Comparison of ENCODE assay signal across 8 cellular contexts in the genomic region with DNA sequence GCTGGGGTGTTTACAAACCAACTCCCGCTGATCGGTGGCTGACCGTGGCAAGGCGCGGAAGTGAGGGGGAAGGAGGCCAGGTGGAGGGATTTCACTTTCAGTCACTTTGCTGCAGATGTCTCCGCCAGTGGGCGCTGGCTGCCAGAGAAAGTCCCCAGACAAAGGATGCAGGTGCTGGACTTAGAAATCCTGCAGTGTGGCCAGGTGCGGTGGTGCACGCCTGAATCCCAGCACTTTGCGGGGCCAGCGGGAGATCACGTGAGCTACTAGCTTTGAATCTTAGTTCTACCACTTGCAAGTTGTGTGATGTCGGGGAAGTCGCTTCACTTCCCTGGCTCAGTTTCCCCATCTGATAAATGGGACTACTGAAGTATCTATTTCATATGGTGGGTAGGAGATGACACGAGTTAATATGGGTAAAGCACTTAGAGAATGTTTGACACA.
A peak's percentile ranks its signal among the peaks of the same experiment; 100 is the strongest.
DNase-seq lines count a peak whose midpoint lies in the region; ATAC-seq and TF ChIP-seq lines count a peak whose summit lies in the region.

No MANE protein-coding gene starts in this region.

- intact Hi-C loops in activated T-helper 1 cell treated with anti-CD3 and anti-CD28 coated beads, Interleukin-12 subunit alpha, Interleukin-12 subunit beta, Interleukin-2, Interleukin-4 antibody, amounts not matched to agents 30 ng/mL and 10 ng/mL and 1 ng/mL, durations not matched to agents 14 hours and 24 hours and 36 hours (cut with micrococcal nuclease) = loop anchor here (1.0 to 5.0 kb wide), 3 partner anchors 134 to 649 kb away; no protein-coding TSS in a partner anchor
- intact Hi-C loops in lower leg skin (cut with DNase I; ENCODE audit: low total_unique reads) = no loop called here

- no peak overlapping the region for H3K27ac Mint-ChIP-seq in activated T-helper 1 cell treated with anti-CD3 and anti-CD28 coated beads, Interleukin-12 subunit alpha, Interleukin-12 subunit beta, Interleukin-2, Interleukin-4 antibody, amounts not matched to agents 30 ng/mL and 10 ng/mL and 1 ng/mL, durations not matched to agents 14 hours and 24 hours and 36 hours
- H3K27ac Mint-ChIP-seq in stimulated activated effector memory CD8-positive, alpha-beta T cell treated with anti-CD3 and anti-CD28 coated beads, Interleukin-12 subunit alpha, Interleukin-12 subunit beta, amount 100 ng/mL, for 72 hours = no peak overlapping the region

- no peaks in the 10 kb centered on the region for H3K9me3 Mint-ChIP-seq in activated T-helper 1 cell treated with anti-CD3 and anti-CD28 coated beads, Interleukin-12 subunit alpha, Interleukin-12 subunit beta, Interleukin-2, Interleukin-4 antibody, amounts not matched to agents 30 ng/mL and 10 ng/mL and 1 ng/mL, durations not matched to agents 14 hours and 24 hours and 36 hours
- H3K9me3 Mint-ChIP-seq in stimulated activated effector memory CD8-positive, alpha-beta T cell treated with anti-CD3 and anti-CD28 coated beads, Interleukin-12 subunit alpha, Interleukin-12 subunit beta, amount 100 ng/mL, for 72 hours = no peaks in the 10 kb centered on the region

- TF ChIP-seq POLR2A in GM18505 (IDR thresholded peaks at IDR 0.05; ENCODE audit: borderline replicate concordance, extremely low read depth, insufficient read depth, insufficient read length) (no peak), lower leg skin (IDR thresholded peaks at IDR 0.05) (no peak)

- no peaks in the 10 kb centered on the region for H3K36me3 ChIP-seq in kidney epithelial cell (ENCODE audit: control insufficient read depth, insufficient read depth, low read length)

- H3K4me1 Mint-ChIP-seq in activated T-helper 1 cell treated with anti-CD3 and anti-CD28 coated beads, Interleukin-12 subunit alpha, Interleukin-12 subunit beta, Interleukin-2, Interleukin-4 antibody, amounts not matched to agents 30 ng/mL and 10 ng/mL and 1 ng/mL, durations not matched to agents 14 hours and 24 hours and 36 hours (ENCODE audit: low read depth) = peaks cover 7% of the 10 kb centered on the region
- H3K4me1 Mint-ChIP-seq in stimulated activated effector memory CD8-positive, alpha-beta T cell treated with anti-CD3 and anti-CD28 coated beads, Interleukin-12 subunit alpha, Interleukin-12 subunit beta, amount 100 ng/mL, for 72 hours = peaks cover 8% of the 10 kb centered on the region

- H3K36me3 Mint-ChIP-seq in activated T-helper 1 cell treated with anti-CD3 and anti-CD28 coated beads, Interleukin-12 subunit alpha, Interleukin-12 subunit beta, Interleukin-2, Interleukin-4 antibody, amounts not matched to agents 30 ng/mL and 10 ng/mL and 1 ng/mL, durations not matched to agents 14 hours and 24 hours and 36 hours (ENCODE audit: low read depth) = no peaks in the 10 kb centered on the region
- no peaks in the 10 kb centered on the region for H3K36me3 Mint-ChIP-seq in stimulated activated effector memory CD8-positive, alpha-beta T cell treated with anti-CD3 and anti-CD28 coated beads, Interleukin-12 subunit alpha, Interleukin-12 subunit beta, amount 100 ng/mL, for 72 hours

- no peak overlapping the region for H3K4me3 ChIP-seq in kidney epithelial cell (ENCODE audit: low read depth, low read length)
- no peak overlapping the region for H3K4me3 ChIP-seq in lower leg skin (ENCODE audit: low read depth, poor library complexity, severe bottlenecking)

- TF ChIP-seq CTCF in kidney epithelial cell (IDR thresholded peaks at IDR 0.05; ENCODE audit: insufficient read depth, low read length, poor library complexity, severe bottlenecking) (peak; percentile 64), lower leg skin (IDR thresholded peaks at IDR 0.05) (no peak)

- peak; percentile 15 for DNase-seq in NCI-H524 treated with DMSO at 0.1 percent for 48 hours (lab: John Stamatoyannopoulos, UW)
- peak; percentile 24 for DNase-seq in activated T-helper 1 cell treated with anti-CD3 and anti-CD28 coated beads, Interleukin-12 subunit alpha, Interleukin-12 subunit beta, Interleukin-2, Interleukin-4 antibody, amounts not matched to agents 30 ng/mL and 10 ng/mL and 1 ng/mL, durations not matched to agents 14 hours and 24 hours and 36 hours (ENCODE audit: low spot score)
- no peak for DNase-seq in kidney epithelial cell (ENCODE audit: low read depth)
- peak; percentile 17 to 54 for DNase-seq in stimulated activated effector memory CD8-positive, alpha-beta T cell treated with anti-CD3 and anti-CD28 coated beads, Interleukin-12 subunit alpha, Interleukin-12 subunit beta, amount 100 ng/mL, for 72 hours (ENCODE audit: low spot score in 2 of 2)
- no peak for DNase-seq in MV-4-11 (lab: John Stamatoyannopoulos, UW)
- DNase-seq in lower leg skin (ENCODE audit: low spot score in 2 of 2) = no peak

- H3K27me3 Mint-ChIP-seq in activated T-helper 1 cell treated with anti-CD3 and anti-CD28 coated beads, Interleukin-12 subunit alpha, Interleukin-12 subunit beta, Interleukin-2, Interleukin-4 antibody, amounts not matched to agents 30 ng/mL and 10 ng/mL and 1 ng/mL, durations not matched to agents 14 hours and 24 hours and 36 hours (ENCODE audit: insufficient read depth) = no peaks in the 10 kb centered on the region

- H3K27me3 ChIP-seq in kidney epithelial cell (ENCODE audit: control insufficient read depth, insufficient read depth, low read length) = no peaks in the 10 kb centered on the region

- no peak overlapping the region for H3K4me3 Mint-ChIP-seq in activated T-helper 1 cell treated with anti-CD3 and anti-CD28 coated beads, Interleukin-12 subunit alpha, Interleukin-12 subunit beta, Interleukin-2, Interleukin-4 antibody, amounts not matched to agents 30 ng/mL and 10 ng/mL and 1 ng/mL, durations not matched to agents 14 hours and 24 hours and 36 hours
- no peak overlapping the region for H3K4me3 Mint-ChIP-seq in stimulated activated effector memory CD8-positive, alpha-beta T cell treated with anti-CD3 and anti-CD28 coated beads, Interleukin-12 subunit alpha, Interleukin-12 subunit beta, amount 100 ng/mL, for 72 hours

- 78 to 83% methylated on average over 15 of the region's 15 CpGs for WGBS in lower leg skin, 2 donors

- ATAC-seq in GM18505 (IDR thresholded peaks at IDR 0.05; ENCODE audit: unreplicated experiment) (peak; percentile 64), HG02642 (IDR thresholded peaks at IDR 0.05; ENCODE audit: poor library complexity, unreplicated experiment) (peak; percentile 91)
- ATAC-seq in stimulated activated effector memory CD8-positive, alpha-beta T cell treated with anti-CD3 and anti-CD28 coated beads, Interleukin-12 subunit alpha, Interleukin-12 subunit beta, amount 100 ng/mL, for 72 hours = peak; percentile 64

Comparison
In these comparisons a context has a peak if more than half of its experiments do, and no peak if none do; other contexts are left out.
1. DNase-seq: peak in NCI-H524 treated with DMSO at 0.1 percent for 48 hours (single experiment), activated T-helper 1 cell treated with anti-CD3 and anti-CD28 coated beads, Interleukin-12 subunit alpha, Interleukin-12 subunit beta, Interleukin-2, Interleukin-4 antibody, amounts not matched to agents 30 ng/mL and 10 ng/mL and 1 ng/mL, durations not matched to agents 14 hours and 24 hours and 36 hours (single experiment) and stimulated activated effector memory CD8-positive, alpha-beta T cell treated with anti-CD3 and anti-CD28 coated beads, Interleukin-12 subunit alpha, Interleukin-12 subunit beta, amount 100 ng/mL, for 72 hours (2 of 2); none in kidney epithelial cell (single experiment), MV-4-11 (single experiment) and lower leg skin (0 of 2).
2. Peak in every context shown above with its lines, with median percentiles within 50 percentile points of each other: ATAC-seq.